In the genomic region with DNA sequence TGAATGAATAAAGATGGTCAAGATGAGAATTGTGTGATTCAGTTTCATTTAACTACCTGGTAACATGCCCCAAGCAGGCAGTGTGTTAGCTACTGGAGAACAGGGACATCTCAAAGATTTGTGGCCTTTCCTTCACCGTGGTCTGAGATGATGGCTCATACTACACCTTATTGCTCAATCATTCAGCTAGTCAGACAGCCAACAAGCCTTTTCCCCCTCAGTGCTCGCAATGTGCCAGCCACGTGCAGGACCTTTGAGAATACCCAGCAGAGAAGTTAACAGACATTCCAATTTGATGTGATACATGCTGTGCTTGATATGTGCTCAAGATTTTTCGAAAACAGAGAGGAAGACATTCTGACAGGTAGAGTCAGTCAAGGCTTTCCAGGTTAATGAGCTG, we compare ENCODE assay signal across 15 cellular contexts.
"Had no signal": no experiment of that assay in that cellular context is flagged by ENCODE, and none has a peak within 500 bp of the region (broad histone marks: within the 10 kb centered on the region; RNA-seq: fewer than 3 reads in every experiment).

No MANE protein-coding gene starts in this region.

- H3K4me1 ChIP-seq: prostate gland, upper lobe of left lung had no signal

- H3K27ac ChIP-seq: brain microvascular endothelial cell, dorsolateral prefrontal cortex, prostate gland, upper lobe of left lung had no signal

- H3K9me3 ChIP-seq: prostate gland, upper lobe of left lung had no signal

- DNase-seq: activated CD4-positive, alpha-beta T cell treated with anti-CD3 and anti-CD28 coated beads, Interleukin-2, amount 50 U/mL, for 1 hour; activated CD4-positive, CD25-positive, alpha-beta regulatory T cell; activated effector memory CD4-positive, alpha-beta T cell treated with Interleukin-2 at 50 U/mL for 16 hours; activated T-cell treated with anti-CD3 and anti-CD28 coated beads, Interleukin-2, amount 50 U/mL, for 1 hour; amygdala; brain microvascular endothelial cell; dorsolateral prefrontal cortex; stimulated activated CD4-positive, alpha-beta T cell treated with anti-CD3 and anti-CD28 coated beads, Interleukin-12 subunit alpha, Interleukin-12 subunit beta, amount 100 ng/mL, for 4 hours; stimulated activated naive CD4-positive, alpha-beta T cell; upper lobe of left lung had no signal

- H3K36me3 ChIP-seq: brain microvascular endothelial cell, prostate gland, upper lobe of left lung had no signal

- H3K4me3 ChIP-seq: dorsolateral prefrontal cortex, prostate gland, upper lobe of left lung had no signal

- ATAC-seq: esophagus mucosa; left lobe of liver; natural killer cell treated with Interleukin-12 subunit alpha and Interleukin-12 subunit beta and Interleukin-15 and Interleukin-18, amount 100 ng/mL, for 72 hours; sciatic nerve had no signal

- H3K27me3 ChIP-seq: brain microvascular endothelial cell, dorsolateral prefrontal cortex, upper lobe of left lung had no signal
